ENCODE assay signal across 3 cellular contexts in genomic region chr7:22506316-22507020, GRCh38. TPM values are rescaled to one million over a fixed set of nuclear protein-coding genes. Genes with fewer than 3 reads are reported as not detected.
"Had no signal": no experiment of that assay in that cellular context is flagged by ENCODE, and none has a peak within 500 bp of the region (broad histone marks: within the 10 kb centered on the region; RNA-seq: fewer than 3 reads in every experiment).

No MANE protein-coding gene starts in this region.

RNA-seq across cellular contexts. Expression of gene STEAP1B, which starts 6.5 kb away (rescaled TPM):
- total RNA-seq: left lobe of liver, mucosa of gallbladder had no signal
- polyA plus RNA-seq: smooth muscle cell had no signal
